Comparison of ENCODE assay signal across 10 cellular contexts in the genomic region with DNA sequence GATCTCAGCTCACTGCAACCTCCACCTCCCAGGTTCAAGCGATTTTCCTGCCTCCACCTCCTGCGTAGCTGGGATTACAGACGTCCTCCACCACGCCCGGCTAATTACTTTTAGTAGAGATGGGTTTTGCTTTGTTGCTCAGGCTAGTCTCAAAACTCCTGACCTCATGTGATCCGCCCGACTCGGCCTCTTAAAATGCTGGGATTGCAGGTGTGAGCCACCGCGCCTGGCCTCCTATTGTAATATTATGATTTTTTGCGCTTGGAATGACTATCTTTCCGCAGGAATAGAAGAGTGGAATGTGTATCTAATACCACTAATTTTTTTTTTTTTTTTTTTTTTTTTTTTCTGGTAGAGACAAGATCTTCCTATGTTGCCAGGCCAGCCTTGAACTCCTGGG. TPM values are rescaled to one million over a fixed set of nuclear protein-coding genes. Genes with fewer than 3 reads are reported as not detected.
DNase-seq lines count a peak whose midpoint lies in the region; ATAC-seq, FAIRE-seq and TF ChIP-seq lines count a peak whose summit lies in the region.
"Had no signal": no experiment of that assay in that cellular context is flagged by ENCODE, and none has a peak within 500 bp of the region (broad histone marks: within the 10 kb centered on the region; RNA-seq: fewer than 3 reads in every experiment).

No MANE protein-coding gene starts in this region.

- H3K4me3 ChIP-seq in kidney epithelial cell (ENCODE audit: low read depth, low read length) = peak overlapping the region; percentile 99
- peak overlapping the region; percentile 91 for H3K4me3 ChIP-seq in suprapubic skin
- H3K4me3 ChIP-seq in testis = peak overlapping the region in 1 of 2 donors; percentile 96

- peak overlapping the region; percentile 63 for H3K4me3 Mint-ChIP-seq in activated CD4-positive, alpha-beta T cell treated with anti-CD3 and anti-CD28 coated beads, Interleukin-2, amount 10 ng/mL, durations not matched to agents 7 days and 5 days
- peak overlapping the region; percentile 80 for H3K4me3 Mint-ChIP-seq in activated T-helper 17 cell treated with anti-CD3 and anti-CD28 coated beads, Interleukin-2, amount 50 U/mL, for 72 hours

- no peak for ATAC-seq in activated T-helper 17 cell treated with anti-CD3 and anti-CD28 coated beads, Interleukin-2, amount 50 U/mL, for 72 hours (replicated peaks)
- no peak for ATAC-seq in HG03108 (IDR thresholded peaks at IDR 0.05; ENCODE audit: unreplicated experiment)

- POLR2A ChIA-PET in activated CD4-positive, alpha-beta T cell treated with anti-CD3 and anti-CD28 coated beads, Interleukin-2, amount 10 ng/mL, durations not matched to agents 7 days and 5 days (lab: Charles Lee) = interaction anchor here (0.5 kb wide), 1 partner anchor 73 kb away, joined by 3 read pairs; no protein-coding TSS in a partner anchor

- DNase-seq in activated CD4-positive, alpha-beta T cell treated with anti-CD3 and anti-CD28 coated beads, Interleukin-2, amount 10 ng/mL, durations not matched to agents 7 days and 5 days = no peak
- DNase-seq in activated CD4-positive, alpha-beta T cell treated with anti-CD3 and anti-CD28 coated beads, Interleukin-2, amount 50 U/mL, for 1 hour = no peak
- DNase-seq in kidney epithelial cell (ENCODE audit: low read depth) = no peak
- DNase-seq in suprapubic skin (ENCODE audit: low spot score in 2 of 2) = no peak
- no peak for DNase-seq in testis
- DNase-seq in D721Med (ENCODE audit: insufficient read length, low spot score) = no peak
- DNase-seq: BE2C, NCI-H2171 treated with DMSO at 0.1 percent for 48 hours had no signal

- H3K4me1 ChIP-seq in suprapubic skin (peaks cover 53% of the 10 kb centered on the region), testis (peaks cover 19% of the 10 kb centered on the region)
- H3K4me1 ChIP-seq: BE2C had no signal

- CTCF ChIA-PET in activated CD4-positive, alpha-beta T cell treated with anti-CD3 and anti-CD28 coated beads, Interleukin-2, amount 10 ng/mL, durations not matched to agents 7 days and 5 days (lab: Charles Lee) = interaction anchor here (0.6 to 1.4 kb wide), 6 partner anchors 9 to 44 kb away, joined by 3 to 5 read pairs (median 4); no protein-coding TSS in a partner anchor

- no peak for TF ChIP-seq POLR2A in suprapubic skin (IDR thresholded peaks at IDR 0.05)
- no peak for TF ChIP-seq POLR2A in testis (IDR thresholded peaks at IDR 0.05)

- FAIRE-seq in D721Med (lab: Jason Lieb, UNC) = no peak

- H3K36me3 Mint-ChIP-seq in activated CD4-positive, alpha-beta T cell treated with anti-CD3 and anti-CD28 coated beads, Interleukin-2, amount 10 ng/mL, durations not matched to agents 7 days and 5 days (ENCODE audit: low read depth) = peaks cover 5% of the 10 kb centered on the region
- H3K36me3 Mint-ChIP-seq in activated T-helper 17 cell treated with anti-CD3 and anti-CD28 coated beads, Interleukin-2, amount 50 U/mL, for 72 hours (ENCODE audit: low read depth) = peaks cover 59% of the 10 kb centered on the region

- H3K27me3 ChIP-seq in kidney epithelial cell (ENCODE audit: control insufficient read depth, insufficient read depth, low read length) = no peaks in the 10 kb centered on the region
- no peaks in the 10 kb centered on the region for H3K27me3 ChIP-seq in suprapubic skin
- H3K27me3 ChIP-seq in testis = no peaks in the 10 kb centered on the region
- H3K27me3 ChIP-seq: BE2C had no signal

- peak overlapping the region; percentile 98 for H3K27ac ChIP-seq in suprapubic skin
- H3K27ac ChIP-seq in testis = peak overlapping the region in 1 of 2 donors; percentile 95

- H3K9me3 ChIP-seq in suprapubic skin (no peaks in the 10 kb centered on the region), testis (no peaks in the 10 kb centered on the region)
- H3K9me3 ChIP-seq: BE2C had no signal

- no peaks in the 10 kb centered on the region for H3K9me3 Mint-ChIP-seq in activated CD4-positive, alpha-beta T cell treated with anti-CD3 and anti-CD28 coated beads, Interleukin-2, amount 10 ng/mL, durations not matched to agents 7 days and 5 days
- no peaks in the 10 kb centered on the region for H3K9me3 Mint-ChIP-seq in activated T-helper 17 cell treated with anti-CD3 and anti-CD28 coated beads, Interleukin-2, amount 50 U/mL, for 72 hours

- TF ChIP-seq CTCF in kidney epithelial cell (IDR thresholded peaks at IDR 0.05; ENCODE audit: insufficient read depth, low read length, poor library complexity, severe bottlenecking) (no peak), suprapubic skin (IDR thresholded peaks at IDR 0.05) (no peak), testis (IDR thresholded peaks at IDR 0.05) (no peak), D721Med (IDR thresholded peaks at IDR 0.05; ENCODE audit: insufficient read depth, missing control alignments) (no peak)

- H3K27ac Mint-ChIP-seq in activated CD4-positive, alpha-beta T cell treated with anti-CD3 and anti-CD28 coated beads, Interleukin-2, amount 10 ng/mL, durations not matched to agents 7 days and 5 days = no peak overlapping the region
- peak overlapping the region; percentile 89 for H3K27ac Mint-ChIP-seq in activated T-helper 17 cell treated with anti-CD3 and anti-CD28 coated beads, Interleukin-2, amount 50 U/mL, for 72 hours

- TF ChIP-seq EP300 in suprapubic skin (IDR thresholded peaks at IDR 0.05) = no peak

- peaks cover 33% of the 10 kb centered on the region for H3K4me1 Mint-ChIP-seq in activated CD4-positive, alpha-beta T cell treated with anti-CD3 and anti-CD28 coated beads, Interleukin-2, amount 10 ng/mL, durations not matched to agents 7 days and 5 days
- H3K4me1 Mint-ChIP-seq in activated T-helper 17 cell treated with anti-CD3 and anti-CD28 coated beads, Interleukin-2, amount 50 U/mL, for 72 hours = peaks cover 15% of the 10 kb centered on the region

- H3K27me3 Mint-ChIP-seq in activated CD4-positive, alpha-beta T cell treated with anti-CD3 and anti-CD28 coated beads, Interleukin-2, amount 10 ng/mL, durations not matched to agents 7 days and 5 days = no peaks in the 10 kb centered on the region
- H3K27me3 Mint-ChIP-seq in activated T-helper 17 cell treated with anti-CD3 and anti-CD28 coated beads, Interleukin-2, amount 50 U/mL, for 72 hours = no peaks in the 10 kb centered on the region

- 62% methylated on average over 12 of the region's 12 CpGs for WGBS in suprapubic skin
- 48 to 79% methylated on average over 12 of the region's 12 CpGs for WGBS in testis, 2 donors

- H3K36me3 ChIP-seq in kidney epithelial cell (ENCODE audit: control insufficient read depth, insufficient read depth, low read length) (no peaks in the 10 kb centered on the region), suprapubic skin (no peaks in the 10 kb centered on the region), testis (ENCODE audit: low read depth, missing control alignments) (no peaks in the 10 kb centered on the region)
- H3K36me3 ChIP-seq: BE2C had no signal

- intact Hi-C loops in testis (cut with DNase I; ENCODE audit: low total_unique reads) = loop anchor here (10.0 kb wide), 1 partner anchor 71 kb away; no protein-coding TSS in a partner anchor

RNA-seq across cellular contexts. Expression of a gene that starts 1.8 kb away (rescaled TPM):
- 10 to 100 TPM; 41.3 to 46.4 TPM for total RNA-seq in activated CD4-positive, alpha-beta T cell treated with anti-CD3 and anti-CD28 coated beads, Interleukin-2, amount 10 ng/mL, durations not matched to agents 7 days and 5 days
- total RNA-seq in activated T-helper 17 cell treated with anti-CD3 and anti-CD28 coated beads, Interleukin-2, amount 50 U/mL, for 72 hours = 10 to 100 TPM; 48.2 to 60.9 TPM
- 66.1 and 69.2 TPM in 2 replicates for total RNA-seq in kidney epithelial cell
- 10 to 100 TPM; 60.3 to 74.4 (median 66.0) TPM for total RNA-seq in suprapubic skin
- 10 to 100 TPM; 50.1 to 54.5 TPM for total RNA-seq in testis
- polyA plus RNA-seq in testis (ENCODE audit: insufficient read depth, low read depth, low replicate concordance) = 60.4 TPM
